ENCODE assay signal across 9 cellular contexts in genomic region chr17:1347681-1348318, GRCh38. TPM values are rescaled to one million over a fixed set of nuclear protein-coding genes. Genes with fewer than 3 reads are reported as not detected.
DNase-seq lines count a peak whose midpoint lies in the region; ATAC-seq, FAIRE-seq and TF ChIP-seq lines count a peak whose summit lies in the region.
"Had no signal": no experiment of that assay in that cellular context is flagged by ENCODE, and none has a peak within 500 bp of the region (broad histone marks: within the 10 kb centered on the region; RNA-seq: fewer than 3 reads in every experiment).

No MANE protein-coding gene starts in this region.

- CTCF ChIA-PET in activated CD8-positive, alpha-beta T cell treated with anti-CD3 and anti-CD28 coated beads for 36 hours (lab: Charles Lee), result no interaction called here

- intact Hi-C loops in CD14-positive monocyte (cut with micrococcal nuclease) (no loop called here), pancreas (cut with DNase I) (no loop called here)
- intact Hi-C loops in activated CD8-positive, alpha-beta T cell treated with anti-CD3 and anti-CD28 coated beads for 36 hours (cut with micrococcal nuclease), result no loop called here

- peaks cover 5% of the 10 kb centered on the region for H3K4me1 Mint-ChIP-seq in CD14-positive monocyte
- H3K4me1 Mint-ChIP-seq in activated CD8-positive, alpha-beta T cell treated with anti-CD3 and anti-CD28 coated beads for 36 hours (ENCODE audit: low read depth), result peaks cover 41% of the 10 kb centered on the region

- no peak overlapping the region for H3K4me3 ChIP-seq in pancreas

- H3K36me3 ChIP-seq in pancreas, result peaks cover 0 to 38% (median 7%) of the 10 kb centered on the region in 3 donors

- FAIRE-seq in pancreas (lab: Jason Lieb, UNC), result no peak

- peak overlapping the region in 5 of 7 donors; percentile 8 to 83 (median 66) for H3K27ac Mint-ChIP-seq in CD14-positive monocyte
- peak overlapping the region; percentile 81 for H3K27ac Mint-ChIP-seq in activated CD8-positive, alpha-beta T cell treated with anti-CD3 and anti-CD28 coated beads for 36 hours

- H3K27me3 ChIP-seq in pancreas, result no peaks in the 10 kb centered on the region

- H3K9me3 ChIP-seq in pancreas, result no peaks in the 10 kb centered on the region

- TF ChIP-seq POLR2A in erythroblast (IDR thresholded peaks at IDR 0.05; ENCODE audit: low read length), result no peak

- no peaks in the 10 kb centered on the region for H3K9me3 Mint-ChIP-seq in CD14-positive monocyte
- no peaks in the 10 kb centered on the region for H3K9me3 Mint-ChIP-seq in activated CD8-positive, alpha-beta T cell treated with anti-CD3 and anti-CD28 coated beads for 36 hours

- H3K27ac ChIP-seq in pancreas, result peak overlapping the region in 2 of 4 donors; percentile 41 to 53

- peaks cover 0 to 1% (median 0%) of the 10 kb centered on the region in 3 donors for H3K27me3 Mint-ChIP-seq in CD14-positive monocyte (ENCODE audit: low read depth in 3 of 3)
- no peaks in the 10 kb centered on the region for H3K27me3 Mint-ChIP-seq in activated CD8-positive, alpha-beta T cell treated with anti-CD3 and anti-CD28 coated beads for 36 hours

- no peak for ATAC-seq in activated CD8-positive, alpha-beta T cell treated with anti-CD3 and anti-CD28 coated beads for 36 hours
- peak; percentile 52 to 79 (median 76) for ATAC-seq in pancreas

- peak overlapping the region; percentile 40 to 50 for H3K4me3 Mint-ChIP-seq in CD14-positive monocyte
- no peak overlapping the region for H3K4me3 Mint-ChIP-seq in activated CD8-positive, alpha-beta T cell treated with anti-CD3 and anti-CD28 coated beads for 36 hours

- H3K36me3 Mint-ChIP-seq in CD14-positive monocyte, result peaks cover 58 to 91% of the 10 kb centered on the region in 2 donors
- H3K36me3 Mint-ChIP-seq in activated CD8-positive, alpha-beta T cell treated with anti-CD3 and anti-CD28 coated beads for 36 hours (ENCODE audit: low read depth), result peaks cover 58% of the 10 kb centered on the region

- POLR2A ChIA-PET in activated CD8-positive, alpha-beta T cell treated with anti-CD3 and anti-CD28 coated beads for 36 hours (lab: Charles Lee), result no interaction called here

- H3K4me1 ChIP-seq in pancreas, result peaks cover 0 to 12% (median 4%) of the 10 kb centered on the region in 3 donors

- 29 to 31% methylated on average over 9 of the region's 9 CpGs for WGBS in pancreas, 2 donors

- no peak for DNase-seq in CD14-positive monocyte (ENCODE audit: low spot score)
- DNase-seq in activated CD8-positive, alpha-beta T cell treated with anti-CD3 and anti-CD28 coated beads for 36 hours, result no peak
- peak; percentile 11 for DNase-seq in globus pallidus (ENCODE audit: low spot score)
- peak in 1 of 6 donors; percentile 44 for DNase-seq in pancreas
- DNase-seq in GF-D8 (lab: John Stamatoyannopoulos, UW), result no peak
- no peak for DNase-seq in erythroblast (lab: John Stamatoyannopoulos, UW)
- no peak for DNase-seq in activated gamma-delta T cell treated with Interleukin-2 at 50 U/mL for 16 hours
- DNase-seq in putamen (ENCODE audit: low spot score), result no peak
- DNase-seq: T-helper 9 cell had no signal

- no peak for TF ChIP-seq CTCF in CD14-positive monocyte (IDR thresholded peaks at IDR 0.05)
- TF ChIP-seq CTCF in activated CD8-positive, alpha-beta T cell treated with anti-CD3 and anti-CD28 coated beads for 36 hours (IDR thresholded peaks at IDR 0.05), result no peak
- no peak for TF ChIP-seq CTCF in pancreas (IDR thresholded peaks at IDR 0.05)

RNA-seq across cellular contexts. Expression of gene YWHAE, which starts 52.2 kb away (rescaled TPM):
- polyA plus RNA-seq in CD14-positive monocyte (100 to 1,000 TPM; 168 to 185 TPM), pancreas (100 to 1,000 TPM; 131 to 196 TPM)
- total RNA-seq in activated CD8-positive, alpha-beta T cell treated with anti-CD3 and anti-CD28 coated beads for 36 hours, result 100 to 1,000 TPM; 425 to 440 TPM
- 100 to 1,000 TPM; 138 to 236 (median 192) TPM for total RNA-seq in pancreas
